1 cellular context compared by ENCODE assay signal in genomic region chr17:45135192-45135977, GRCh38.
A peak's percentile ranks its signal among the peaks of the same experiment; 100 is the strongest.
TF ChIP-seq lines count a peak whose summit lies in the region.

TSS of gene ACBD4 (plus strand) at chr17:45135687. CDS start at chr17:45136145, 458 bp downstream.

TF ChIP-seq in GM23338, 12 proteins besides CTCF, POLR2A, EP300 and RAD21 (continued from another document):
- TF ChIP-seq ZNF462 (CRISPR knock-in tag; IDR thresholded peaks at IDR 0.05) (no peak), EZH2phosphoT487 (IDR thresholded peaks at IDR 0.05; ENCODE audit: unreplicated experiment) (no peak), POLR2AphosphoS5 (IDR thresholded peaks at IDR 0.05; ENCODE audit: low read depth) (peak; percentile 91)
TF ChIP-seq in GM23338: peak in this region for 2.
